Comparison of ENCODE assay signal across 16 cellular contexts in genomic region chr14:70811065-70811464, GRCh38. TPM values are rescaled to one million over a fixed set of nuclear protein-coding genes. Genes with fewer than 3 reads are reported as not detected.
DNase-seq lines count a peak whose midpoint lies in the region; ATAC-seq, FAIRE-seq and TF ChIP-seq lines count a peak whose summit lies in the region.
"Had no signal": no experiment of that assay in that cellular context is flagged by ENCODE, and none has a peak within 500 bp of the region (broad histone marks: within the 10 kb centered on the region; RNA-seq: fewer than 3 reads in every experiment).

No MANE protein-coding gene starts in this region.

- no peak for FAIRE-seq in A549 (lab: Jason Lieb, UNC)

- ATAC-seq in A549 (no peak), HCT116 (no peak)
- ATAC-seq: lower lobe of right lung had no signal

- H3K36me3 ChIP-seq in HCT116 (ENCODE audit: control insufficient read depth in 1 of 2, insufficient read depth in 2 of 2, low read length in 2 of 2) (no peaks in the 10 kb centered on the region), SU-DHL-6 (ENCODE audit: low read length) (0 out of 2 replicates have a peak, but pooled peaks cover 5% of the 10 kb centered on the region)
- H3K36me3 ChIP-seq: adrenal gland, lower lobe of right lung had no signal

- H3K9me2 ChIP-seq in HCT116 (ENCODE audit: insufficient read depth) (no peaks in the 10 kb centered on the region), SU-DHL-6 (replicated peaks; ENCODE audit: insufficient read depth, low read length) (no peaks in the 10 kb centered on the region)

- H3K9ac ChIP-seq in HCT116 (ENCODE audit: low read length) (no peak overlapping the region), SU-DHL-6 (ENCODE audit: low read length) (0 out of 2 replicates have a peak overlapping the region, but pooled peaks have one; percentile 73)

- RAD21 ChIA-PET in HCT116 (lab: Charles Lee; ENCODE audit: low non-redundant PET in 1 of 2, low total read pairs in 2 of 2, uncharacterized antibody in 2 of 2, unreplicated experiment in 2 of 2), result no interaction called here

- H3K4me3 ChIP-seq in A549 (no peak overlapping the region), HCT116 (replicated peaks in 1 of 2; ENCODE audit: low read depth in 1 of 2, low read length in 2 of 2) (no peak overlapping the region; a peak in 1 of 4 replicates), SU-DHL-6 (ENCODE audit: insufficient read depth, low read length, poor library complexity, severe bottlenecking) (no peak overlapping the region), iPS-18c (ENCODE audit: insufficient read depth, low read depth, low read length) (peak overlapping the region; percentile 85)
- H3K4me3 ChIP-seq: lower lobe of right lung had no signal

- CTCF ChIA-PET in A549 (lab: Yijun Ruan, JAX) (interaction anchor here (3.2 kb wide), 1 partner anchor 7 kb away, joined by 20 read pairs; no protein-coding TSS in a partner anchor), HCT116 (lab: Charles Lee) (no interaction called here)

- no peaks in the 10 kb centered on the region for H3K27me3 ChIP-seq in HCT116 (ENCODE audit: insufficient read depth, low read length)
- no peaks in the 10 kb centered on the region for H3K27me3 ChIP-seq in SU-DHL-6 (ENCODE audit: low read length)
- H3K27me3 ChIP-seq: adrenal gland had no signal

- no TSS peak for BruUV-seq in HCT116 (replicated peaks; lab: Mats Ljungman, UMichigan)

- no peak for DNase-seq in A549 (ENCODE audit: low read depth in 1 of 2, low spot score in 1 of 2)
- no peak for DNase-seq in HCT116 (ENCODE audit: low read depth, low spot score)
- DNase-seq in AG08396 (ENCODE audit: low spot score), result no peak
- no peak for DNase-seq in head of caudate nucleus
- no peak for DNase-seq in NCI-H526 (lab: John Stamatoyannopoulos, UW)
- DNase-seq in NCI-H345 treated with DMSO at 0.1 percent for 48 hours (lab: John Stamatoyannopoulos, UW; ENCODE audit: unreplicated experiment), result no peak
- DNase-seq: adrenal gland; CD4-positive, alpha-beta memory T cell; foreskin melanocyte; GOT3; lower lobe of right lung; naive B cell; NCI-H1930; NCI-H526 treated with DMSO at 0.1 percent for 48 hours had no signal

- no peak for TF ChIP-seq POLR2A in A549 (IDR thresholded peaks at IDR 0.05; ENCODE audit: low read length)
- no peak for TF ChIP-seq POLR2A in HCT116 (IDR thresholded peaks at IDR 0.05; ENCODE audit: borderline replicate concordance, extremely low read depth, insufficient read depth, insufficient read length)

- POLR2A ChIA-PET in A549 (lab: Yijun Ruan, JAX) (no interaction called here), HCT116 (lab: Charles Lee) (no interaction called here)

- no peak overlapping the region for H2AFZ ChIP-seq in HCT116 (ENCODE audit: low read depth, low read length, poor library complexity, severe bottlenecking)
- no peak overlapping the region for H2AFZ ChIP-seq in SU-DHL-6 (ENCODE audit: low read depth, low read length, severe bottlenecking)

- WGBS in A549 (ENCODE audit: missing lambda C conversion rate), result 87% methylated on average over 2 of the region's 2 CpGs

- H3K27ac ChIP-seq in A549 (no peak overlapping the region; a peak in 1 of 6 replicates), HCT116 (ENCODE audit: low read depth, low read length) (no peak overlapping the region), SU-DHL-6 (ENCODE audit: low read depth, low read length) (no peak overlapping the region)
- H3K27ac ChIP-seq: adrenal gland had no signal

- H3K79me2 ChIP-seq in HCT116 (ENCODE audit: insufficient read depth, low read length) (peaks cover 23% of the 10 kb centered on the region), SU-DHL-6 (ENCODE audit: insufficient read depth, low read length) (peaks cover 23% of the 10 kb centered on the region)

- H3K9me3 ChIP-seq in A549 (no peaks in the 10 kb centered on the region), HCT116 (ENCODE audit: control insufficient read depth in 1 of 2, insufficient read depth in 1 of 2, low read depth in 1 of 2, low read length in 2 of 2) (no peaks in the 10 kb centered on the region), SU-DHL-6 (ENCODE audit: insufficient read depth, low read length) (no peaks in the 10 kb centered on the region), iPS-18c (ENCODE audit: control insufficient read depth, insufficient read depth, low read length) (peaks cover 2% of the 10 kb centered on the region)
- H3K9me3 ChIP-seq: adrenal gland, lower lobe of right lung had no signal

- H3F3A ChIP-seq in SU-DHL-6 (ENCODE audit: insufficient read depth), result peaks cover 17% of the 10 kb centered on the region; the same call in 1 of the 2 replicates

- H4K20me1 ChIP-seq in HCT116 (ENCODE audit: insufficient read depth), result no peaks in the 10 kb centered on the region
- H4K20me1 ChIP-seq in SU-DHL-6 (ENCODE audit: low read depth, low read length), result no peaks in the 10 kb centered on the region

- intact Hi-C loops in HCT116 (cut with micrococcal nuclease) (no loop called here), head of caudate nucleus (cut with DNase I) (no loop called here)

- TF ChIP-seq EP300 in A549 (IDR thresholded peaks at IDR 0.05), result no peak

- TF ChIP-seq CTCF in A549 (IDR thresholded peaks at IDR 0.05), result no peak
- no peak for TF ChIP-seq CTCF in HCT116 (IDR thresholded peaks at IDR 0.05 in 2 of 3, conservative IDR thresholded peaks at IDR 0.05 in 1 of 3; ENCODE audit: borderline replicate concordance in 1 of 3, insufficient read depth in 1 of 3, low read depth in 2 of 3, low read length in 2 of 3)
- no peak for TF ChIP-seq CTCF in SU-DHL-6 (IDR thresholded peaks at IDR 0.05; ENCODE audit: insufficient read depth, low read length, poor library complexity, severe bottlenecking)

- H3K4me1 ChIP-seq in A549, result peaks cover 28% of the 10 kb centered on the region
- peaks cover 17 to 29% of the 10 kb centered on the region in 2 experiments for H3K4me1 ChIP-seq in HCT116 (ENCODE audit: control insufficient read depth in 1 of 2, insufficient read depth in 2 of 2, low read length in 2 of 2)

- no peak for TF ChIP-seq RAD21 in A549 (conservative IDR thresholded peaks at IDR 0.05 in 1 of 2, IDR thresholded peaks at IDR 0.05 in 1 of 2)
- TF ChIP-seq RAD21 in HCT116 (IDR thresholded peaks at IDR 0.05; ENCODE audit: low read depth), result no peak

- H3K4me2 ChIP-seq in A549 (peak overlapping the region; percentile 98), HCT116 (ENCODE audit: low read length) (peak overlapping the region; percentile 77), SU-DHL-6 (ENCODE audit: low read depth, low read length, poor library complexity, severe bottlenecking) (peak overlapping the region; percentile 90)

TF ChIP-seq in A549, 52 proteins besides CTCF, POLR2A, EP300 and RAD21 (continues in another document):
- TF ChIP-seq HOXB13 (CRISPR knock-in tag; IDR thresholded peaks at IDR 0.05; ENCODE audit: low read depth) (no peak), HEYL (CRISPR knock-in tag; IDR thresholded peaks at IDR 0.05) (no peak), CHD2 (IDR thresholded peaks at IDR 0.05; ENCODE audit: low read length, partially characterized antibody) (no peak), FOSL2 (IDR thresholded peaks at IDR 0.05) (no peak), FOSL2 (CRISPR knock-in tag; IDR thresholded peaks at IDR 0.05) (no peak), HMGXB4 (CRISPR knock-in tag; IDR thresholded peaks at IDR 0.05; ENCODE audit: borderline replicate concordance) (no peak), ESRRA (IDR thresholded peaks at IDR 0.05; ENCODE audit: borderline replicate concordance, low read length) (no peak), NFE2L2 (conservative IDR thresholded peaks at IDR 0.05; ENCODE audit: low read length) (no peak)

TF ChIP-seq in HCT116, 20 proteins besides CTCF, POLR2A, EP300 and RAD21:
- no peak for TF ChIP-seq SP1 (IDR thresholded peaks at IDR 0.05; ENCODE audit: low read depth)
- no peak for TF ChIP-seq ELF1 (IDR thresholded peaks at IDR 0.05; ENCODE audit: borderline replicate concordance, low read depth)
- TF ChIP-seq EZH2phosphoT487 (IDR thresholded peaks at IDR 0.05; ENCODE audit: borderline replicate concordance), result no peak

RNA-seq across cellular contexts. Expression of gene MAP3K9, which starts 1.8 kb away (rescaled TPM):
- 8.5 and 10.2 TPM in 2 replicates for polyA plus RNA-seq in A549 (2011; rRNA removed)
- polyA plus RNA-seq in A549 (2012; cell fraction: cytosol; rRNA removed), result 3.0 and 3.8 TPM in 2 replicates
- 6.1 and 7.3 TPM in 2 replicates for polyA plus RNA-seq in A549 (2012; cell fraction: nucleus; rRNA removed)
- polyA plus RNA-seq in A549 (2017; fragmentation: RNase III; extraction: RNeasy Plus Mini Kit Qiagen cat#74134 plus additional on column Dnase treatment), result 5.3 to 6.1 TPM (median 5.4 TPM) in 3 replicates
- 11.2 and 12.0 TPM in 2 replicates for polyA minus RNA-seq in A549 (2011; rRNA and poly(A)+ RNA removed)
- 11.7 TPM for total RNA-seq in HCT116 (2021; ENCODE audit: unreplicated experiment)
- 5.9 and 6.0 TPM in 2 replicates for polyA plus RNA-seq in HCT116 (2012)
